ENCODE assay signal across 8 cellular contexts in the genomic region with DNA sequence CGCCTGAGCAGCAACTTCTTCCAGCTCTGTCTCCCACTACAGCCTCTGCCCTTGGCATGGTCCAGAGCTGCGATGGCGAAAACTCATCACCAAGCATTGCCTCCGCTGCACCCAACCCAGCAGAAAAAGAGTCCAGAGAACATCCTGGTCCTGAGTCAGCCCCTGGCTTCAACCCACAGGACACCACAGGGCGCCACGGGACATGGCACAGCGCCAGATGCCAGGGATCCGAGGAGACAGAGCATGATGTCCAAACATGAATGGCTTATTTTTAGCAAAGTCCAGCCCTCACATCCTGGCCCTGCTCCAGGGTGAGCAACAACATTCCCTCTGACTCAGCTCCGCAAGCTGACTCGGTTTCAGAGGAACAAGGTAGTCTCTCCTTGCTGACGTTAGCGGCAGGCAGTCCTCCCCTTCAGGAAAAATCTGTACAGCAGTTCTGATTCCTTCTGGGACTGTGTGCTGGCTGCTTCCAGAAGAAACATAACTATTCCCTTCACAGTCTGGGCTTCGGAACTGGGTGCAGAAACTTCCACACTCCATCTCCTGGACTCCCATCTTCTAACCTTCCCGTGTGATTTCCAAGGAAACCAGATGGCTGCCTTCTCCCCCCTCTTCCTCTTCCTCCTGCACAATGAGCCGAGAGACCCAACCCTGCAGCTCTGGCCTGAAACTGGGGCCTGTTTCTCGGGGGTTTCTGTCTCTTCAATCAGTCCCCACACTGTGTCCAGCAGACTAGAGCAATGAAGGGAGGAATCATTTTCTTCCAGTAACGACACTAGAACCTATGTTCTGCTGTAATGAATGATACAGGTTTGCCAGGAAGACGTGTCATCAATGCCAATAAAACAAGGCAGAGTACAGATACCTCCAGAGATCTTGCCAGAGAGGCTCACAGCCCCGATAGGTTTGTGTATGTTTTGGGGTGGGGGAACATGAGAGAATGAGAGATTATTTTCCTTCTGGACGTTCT.
DNase-seq lines count a peak whose midpoint lies in the region; ATAC-seq and TF ChIP-seq lines count a peak whose summit lies in the region.

No MANE protein-coding gene starts in this region.

- WGBS in mammary epithelial cell (ENCODE audit: low coverage, missing lambda C conversion rate) = 7% methylated on average over 14 of the region's 20 CpGs

- no peaks in the 10 kb centered on the region for H3K9me3 ChIP-seq in mammary epithelial cell (replicated peaks; ENCODE audit: insufficient read depth, low read length)

- H2AFZ ChIP-seq in mammary epithelial cell (ENCODE audit: low read depth, low read length) = peak overlapping the region; percentile 62

- H3K36me3 ChIP-seq in mammary epithelial cell (ENCODE audit: insufficient read depth, low read length) = no peaks in the 10 kb centered on the region
- no peaks in the 10 kb centered on the region for H3K36me3 ChIP-seq in kidney epithelial cell (ENCODE audit: control insufficient read depth, insufficient read depth, low read length)

- H3K4me2 ChIP-seq in mammary epithelial cell (ENCODE audit: insufficient read depth, low read depth, low read length) = peak overlapping the region; percentile 76

- BruUV-seq in mammary epithelial cell (replicated peaks; lab: Mats Ljungman, UMichigan) = TSS peak; percentile 86

- H3K4me3 ChIP-seq in AG09309 (ENCODE audit: control insufficient read depth, low read depth, low read length) (no peak overlapping the region), mammary epithelial cell (replicated peaks in 1 of 3; ENCODE audit: insufficient read depth in 1 of 3, low read depth in 2 of 3, low read length in 3 of 3) (peak overlapping the region in 1 of 3 experiments; percentile 8), kidney epithelial cell (ENCODE audit: low read depth, low read length) (no peak overlapping the region)

- H3K27ac ChIP-seq in mammary epithelial cell (ENCODE audit: insufficient read depth, low read depth, low read length) = peak overlapping the region; percentile 98

- H3K79me2 ChIP-seq in mammary epithelial cell (ENCODE audit: insufficient read depth, low read length) = no peaks in the 10 kb centered on the region

- H4K20me1 ChIP-seq in mammary epithelial cell (ENCODE audit: insufficient read depth, low read length) = no peaks in the 10 kb centered on the region

- ATAC-seq in HG02798 (IDR thresholded peaks at IDR 0.05; ENCODE audit: poor library complexity, unreplicated experiment) = no peak

- H3K9ac ChIP-seq in mammary epithelial cell (ENCODE audit: insufficient read depth, low read length) = peak overlapping the region; percentile 99

- H3K27me3 ChIP-seq in mammary epithelial cell (ENCODE audit: insufficient read depth, low read length) = no peaks in the 10 kb centered on the region
- H3K27me3 ChIP-seq in kidney epithelial cell (ENCODE audit: control insufficient read depth, insufficient read depth, low read length) = no peaks in the 10 kb centered on the region

- intact Hi-C loops in mammary epithelial cell (cut with micrococcal nuclease) = loop anchor here (1.0 to 2.0 kb wide), 10 partner anchors 14 to 498 kb away; no protein-coding TSS in a partner anchor

- TF ChIP-seq CTCF in AG09309 (IDR thresholded peaks at IDR 0.05; ENCODE audit: control insufficient read depth, insufficient read depth, low read depth, low read length, missing control alignments) (no peak), mammary epithelial cell (conservative IDR thresholded peaks at IDR 0.05 in 1 of 2, IDR thresholded peaks at IDR 0.05 in 1 of 2; ENCODE audit: extremely low read depth in 1 of 2, insufficient read depth in 1 of 2, low read depth in 1 of 2, low read length in 2 of 2) (peak in 1 of 2 donors; percentile 7), kidney epithelial cell (IDR thresholded peaks at IDR 0.05; ENCODE audit: insufficient read depth, low read length, poor library complexity, severe bottlenecking) (no peak)

- DNase-seq in AG09309 (ENCODE audit: low read depth) (peak; percentile 95), NCI-H1092 treated with DMSO at 0.1 percent for 48 hours (lab: John Stamatoyannopoulos, UW) (peak; percentile 45), mammary epithelial cell (peak; percentile 100), kidney epithelial cell (ENCODE audit: low read depth) (peak; percentile 99), stromal cell of bone marrow (ENCODE audit: low read depth) (peak; percentile 99), KBM-7 (no peak), NOMO-1 treated with DMSO at 0.1 percent for 48 hours (lab: John Stamatoyannopoulos, UW; ENCODE audit: unreplicated experiment) (no peak)

- dilution Hi-C loops in mammary epithelial cell (cut with HindIII; ENCODE audit: low sequenced_read_pairs) = no loop called here

- CTCF ChIA-PET in mammary epithelial cell (lab: Charles Lee; ENCODE audit: low non-redundant PET) = interaction anchor here (1.0 kb wide), 1 partner anchor 86 kb away, joined by 3 read pairs; no protein-coding TSS in a partner anchor

- in situ Hi-C loops in mammary epithelial cell (cut with MboI; ENCODE audit: low sequenced_read_pairs in 2 of 2) = loop anchor here (5.0 to 10.0 kb wide), 5 partner anchors 75 to 503 kb away; a partner anchor contains a TSS
- in situ Hi-C loops in KBM-7 (cut with MboI; ENCODE audit: low pct_unique_long_range_greater_than_20kb, low sequenced_read_pairs) = no loop called here

- peaks cover 27% of the 10 kb centered on the region for H3K4me1 ChIP-seq in mammary epithelial cell (ENCODE audit: insufficient read depth, low read length)

Comparison
In these comparisons a context has a peak if more than half of its experiments do, and no peak if none do; other contexts are left out.
1. DNase-seq: peak in AG09309 (single experiment), NCI-H1092 treated with DMSO at 0.1 percent for 48 hours (single experiment), mammary epithelial cell (single experiment), kidney epithelial cell (single experiment) and stromal cell of bone marrow (single experiment); none in KBM-7 (single experiment) and NOMO-1 treated with DMSO at 0.1 percent for 48 hours (single experiment).